ENCODE assay signal across 13 cellular contexts in genomic region chr11:68342459-68343158, GRCh38. TPM values are rescaled to one million over a fixed set of nuclear protein-coding genes. Genes with fewer than 3 reads are reported as not detected.
DNase-seq lines count a peak whose midpoint lies in the region; ATAC-seq and TF ChIP-seq lines count a peak whose summit lies in the region.
"Had no signal": no experiment of that assay in that cellular context is flagged by ENCODE, and none has a peak within 500 bp of the region (broad histone marks: within the 10 kb centered on the region; RNA-seq: fewer than 3 reads in every experiment).

No MANE protein-coding gene starts in this region.

- peak overlapping the region in 2 of 3 experiments; percentile 94 to 99; a peak in 4 of 7 replicates for H3K27ac Mint-ChIP-seq in H9
- H3K27ac Mint-ChIP-seq in activated naive CD4-positive, alpha-beta T cell treated with anti-CD3 and anti-CD28 coated beads, Interleukin-2, amount 10 ng/mL, durations not matched to agents 7 days and 5 days = no peak overlapping the region
- H3K27ac Mint-ChIP-seq: activated naive CD4-positive, alpha-beta T cell treated with anti-CD3 and anti-CD28 coated beads, Interleukin-2, amount 50 U/mL, for 24 hours had no signal

- H3K4me1 ChIP-seq in H9 (ENCODE audit: insufficient read depth, low read length) (peaks cover 2% of the 10 kb centered on the region; the same call in 1 of the 2 replicates), Panc1 (ENCODE audit: control insufficient read depth, insufficient read depth, low read length) (peaks cover 72% of the 10 kb centered on the region), iPS-20b (ENCODE audit: insufficient read depth, low read length) (peaks cover 13% of the 10 kb centered on the region)

- no peak overlapping the region for H4K91ac ChIP-seq in H9 (ENCODE audit: insufficient read length, low read depth, low read length)

- no peak overlapping the region for H3K4me3 Mint-ChIP-seq in H9
- H3K4me3 Mint-ChIP-seq in activated naive CD4-positive, alpha-beta T cell treated with anti-CD3 and anti-CD28 coated beads, Interleukin-2, amount 10 ng/mL, durations not matched to agents 7 days and 5 days = no peak overlapping the region
- H3K4me3 Mint-ChIP-seq: activated naive CD4-positive, alpha-beta T cell treated with anti-CD3 and anti-CD28 coated beads, Interleukin-2, amount 50 U/mL, for 24 hours had no signal

- no peak overlapping the region for H2AFZ ChIP-seq in H9 (ENCODE audit: low read length)

- no peaks in the 10 kb centered on the region for H3K9me3 ChIP-seq in H9 (ENCODE audit: control insufficient read depth, low read depth, low read length)
- H3K9me3 ChIP-seq in Panc1 (ENCODE audit: control insufficient read depth, insufficient read depth, low read depth, low read length) = no peaks in the 10 kb centered on the region
- no peaks in the 10 kb centered on the region for H3K9me3 ChIP-seq in iPS-20b (ENCODE audit: insufficient read depth, low read depth, low read length)
- H3K9me3 ChIP-seq: ovary had no signal

- no peak overlapping the region for H2BK20ac ChIP-seq in H9 (ENCODE audit: low read depth, low read length, poor library complexity, severe bottlenecking)

- no peak overlapping the region for H4K5ac ChIP-seq in H9 (ENCODE audit: insufficient read length, low read depth, low read length)

- no peak overlapping the region for H3K4ac ChIP-seq in H9 (ENCODE audit: low read depth, low read length)

- H3K9me3 Mint-ChIP-seq in H9 = 0 out of 5 replicates have a peak, but pooled peaks cover 0 to 4% of the 10 kb centered on the region in 2 experiments
- peaks cover 9% of the 10 kb centered on the region for H3K9me3 Mint-ChIP-seq in activated naive CD4-positive, alpha-beta T cell treated with anti-CD3 and anti-CD28 coated beads, Interleukin-2, amount 10 ng/mL, durations not matched to agents 7 days and 5 days
- H3K9me3 Mint-ChIP-seq: activated naive CD4-positive, alpha-beta T cell treated with anti-CD3 and anti-CD28 coated beads, Interleukin-2, amount 50 U/mL, for 24 hours had no signal

- H3K9ac ChIP-seq in H9 (ENCODE audit: extremely low read depth, insufficient read length, low read length) (no peak overlapping the region), iPS-20b (ENCODE audit: low read depth, low read length) (peak overlapping the region; percentile 51)

- peaks cover 2% of the 10 kb centered on the region; the same call in 1 of the 2 replicates for H3K79me2 ChIP-seq in H9 (ENCODE audit: insufficient read depth, low read length)

- H3K18ac ChIP-seq in H9 (ENCODE audit: insufficient read length, low read depth, low read length) = peak overlapping the region; percentile 63

- TF ChIP-seq CTCF in H9 (conservative IDR thresholded peaks at IDR 0.05) (no peak), Panc1 (IDR thresholded peaks at IDR 0.05) (no peak)

- in situ Hi-C loops in Panc1 (cut with HindIII; ENCODE audit: low pct_unique_long_range_greater_than_20kb, low sequenced_read_pairs) = no loop called here

- DNase-seq in H9 = peak; percentile 79
- no peak for DNase-seq in Panc1 (ENCODE audit: low read depth, low spot score)
- DNase-seq in activated naive CD4-positive, alpha-beta T cell treated with anti-CD3 and anti-CD28 coated beads, Interleukin-2, amount 10 ng/mL, durations not matched to agents 7 days and 5 days = no peak
- no peak for DNase-seq in globus pallidus (ENCODE audit: low spot score)
- no peak for DNase-seq in activated CD4-positive, alpha-beta T cell treated with anti-CD3 and anti-CD28 coated beads, Interleukin-2, amount 50 U/mL, for 48 hours
- DNase-seq in GOT3 (lab: John Stamatoyannopoulos, UW) = no peak
- DNase-seq: GDM1; NCI-H2171; ovary; stimulated activated naive CD4-positive, alpha-beta T cell treated with Interleukin-2 at 50 U/mL for 16 hours had no signal

- H3K36me3 ChIP-seq in Panc1 (ENCODE audit: control insufficient read depth, insufficient read depth, low read length) (no peaks in the 10 kb centered on the region), iPS-20b (ENCODE audit: insufficient read depth, low read depth, low read length) (no peaks in the 10 kb centered on the region)
- H3K36me3 ChIP-seq: ovary had no signal

- CTCF ChIA-PET in Panc1 (lab: Charles Lee) = interaction anchor here (0.6 to 1.2 kb wide), 3 partner anchors 10 to 29 kb away, joined by 3 read pairs; no protein-coding TSS in a partner anchor
- CTCF ChIA-PET in activated naive CD4-positive, alpha-beta T cell treated with anti-CD3 and anti-CD28 coated beads, Interleukin-2, amount 10 ng/mL, durations not matched to agents 7 days and 5 days (lab: Charles Lee) = interaction anchor here (1.1 to 1.6 kb wide), 2 partner anchors 41 to 44 kb away, joined by 3 to 5 read pairs; no protein-coding TSS in a partner anchor

- no peak overlapping the region for H3T11ph ChIP-seq in H9 (ENCODE audit: low read length)

- H3K4me3 ChIP-seq in Panc1 (ENCODE audit: low read depth in 2 of 2, low read length in 2 of 2) (peak overlapping the region in 1 of 2 experiments; percentile 27; a peak in 2 of 4 replicates), iPS-20b (ENCODE audit: low read length) (no peak overlapping the region), skin epidermis (no peak overlapping the region)
- H3K4me3 ChIP-seq: ovary had no signal

- H2BK120ac ChIP-seq in H9 (ENCODE audit: low read depth, low read length, poor library complexity, severe bottlenecking) = no peak overlapping the region

- H3K14ac ChIP-seq in H9 (ENCODE audit: insufficient read depth, low read length) = peak overlapping the region; percentile 62

- ATAC-seq in Panc1 = peak; percentile 56

- H3K27ac ChIP-seq in H9 (ENCODE audit: insufficient read length, low read depth, low read length) (no peak overlapping the region), Panc1 (ENCODE audit: low read length) (peak overlapping the region; percentile 95), iPS-20b (ENCODE audit: low read length) (no peak overlapping the region), skin epidermis (peak overlapping the region in 15 of 21 experiments; percentile 43 to 85 (median 70))

- no CpG with 5 or more reads among the region's 13 CpGs for WGBS in H9 (ENCODE audit: extremely low coverage, insufficient read length, low lambda C conversion rate)

- no peak overlapping the region for H2BK15ac ChIP-seq in H9 (ENCODE audit: low read depth, low read length)

- no peak overlapping the region for H3K4me2 ChIP-seq in H9 (ENCODE audit: insufficient read depth, insufficient read length, low read length)

- peaks cover 43 to 54% of the 10 kb centered on the region in 2 experiments for H3K4me1 Mint-ChIP-seq in H9
- H3K4me1 Mint-ChIP-seq in activated naive CD4-positive, alpha-beta T cell treated with anti-CD3 and anti-CD28 coated beads, Interleukin-2, amount 10 ng/mL, durations not matched to agents 7 days and 5 days = peaks cover 74% of the 10 kb centered on the region

- intact Hi-C loops in Panc1 (cut with micrococcal nuclease; ENCODE audit: unreplicated experiment) = no loop called here

- no peaks in the 10 kb centered on the region for H3K27me3 ChIP-seq in H9 (ENCODE audit: insufficient read depth, low read length)
- H3K27me3 ChIP-seq in Panc1 (ENCODE audit: control insufficient read depth, insufficient read depth, low read length) = no peaks in the 10 kb centered on the region
- no peaks in the 10 kb centered on the region for H3K27me3 ChIP-seq in iPS-20b (ENCODE audit: insufficient read depth, low read length)
- H3K27me3 ChIP-seq: ovary had no signal

- H3K27me3 Mint-ChIP-seq in H9 (ENCODE audit: low read depth) = no peaks in the 10 kb centered on the region
- no peaks in the 10 kb centered on the region for H3K27me3 Mint-ChIP-seq in activated naive CD4-positive, alpha-beta T cell treated with anti-CD3 and anti-CD28 coated beads, Interleukin-2, amount 10 ng/mL, durations not matched to agents 7 days and 5 days
- H3K27me3 Mint-ChIP-seq: activated naive CD4-positive, alpha-beta T cell treated with anti-CD3 and anti-CD28 coated beads, Interleukin-2, amount 50 U/mL, for 24 hours had no signal

- no TSS peak for BruUV-seq in Panc1 (replicated peaks; lab: Mats Ljungman, UMichigan)

- POLR2A ChIA-PET in Panc1 (lab: Charles Lee) = interaction anchor here (0.6 to 1.0 kb wide), 2 partner anchors 15 to 27 kb away, joined by 3 to 4 read pairs; no protein-coding TSS in a partner anchor

- no peak overlapping the region for H2AK5ac ChIP-seq in H9 (ENCODE audit: insufficient read length, low read length)

- H3K23ac ChIP-seq in H9 (ENCODE audit: insufficient read length, low read depth, low read length) = no peak overlapping the region

- no peaks in the 10 kb centered on the region for H3K79me1 ChIP-seq in H9 (ENCODE audit: insufficient read depth, low read depth, low read length, poor library complexity, severe bottlenecking)

- H2BK5ac ChIP-seq in H9 (ENCODE audit: insufficient read length, low read length) = no peak overlapping the region

- H3K36me3 Mint-ChIP-seq in H9 (ENCODE audit: insufficient read depth in 1 of 3, low read depth in 3 of 3) = peaks cover 7 to 11% (median 8%) of the 10 kb centered on the region in 3 experiments; a peak in 6 of 7 replicates
- peaks cover 14% of the 10 kb centered on the region for H3K36me3 Mint-ChIP-seq in activated naive CD4-positive, alpha-beta T cell treated with anti-CD3 and anti-CD28 coated beads, Interleukin-2, amount 10 ng/mL, durations not matched to agents 7 days and 5 days
- H3K36me3 Mint-ChIP-seq: activated naive CD4-positive, alpha-beta T cell treated with anti-CD3 and anti-CD28 coated beads, Interleukin-2, amount 50 U/mL, for 24 hours had no signal

- H4K20me1 ChIP-seq in H9 (ENCODE audit: control insufficient read depth, insufficient read depth, insufficient read length) = no peaks in the 10 kb centered on the region

- H3K56ac ChIP-seq in H9 (ENCODE audit: insufficient read length, low read depth, low read length) = no peak overlapping the region

- H4K8ac ChIP-seq in H9 (replicated peaks; ENCODE audit: insufficient read length, low read depth, low read length) = no peak overlapping the region

- H2BK12ac ChIP-seq in H9 (ENCODE audit: insufficient read length, low read depth, low read length) = no peak overlapping the region

- no peaks in the 10 kb centered on the region for H3K23me2 ChIP-seq in H9 (ENCODE audit: insufficient read length, low read depth, low read length, poor library complexity, severe bottlenecking)

RNA-seq across cellular contexts. Expression of gene LRP5, which starts 30.2 kb away (rescaled TPM):
- total RNA-seq in H9 (2021) (38.4 and 41.3 TPM in 2 replicates), Panc1 (2021; ENCODE audit: unreplicated experiment) (171 TPM)
- polyA plus RNA-seq in Panc1 (2012; ENCODE audit: insufficient read length) = 357 TPM

Comparison
In these comparisons a context has a peak if more than half of its experiments do, and no peak if none do; other contexts are left out.
1. H3K27ac ChIP-seq: peak in Panc1 (single experiment) and skin epidermis (15 of 21); none in H9 (single experiment) and iPS-20b (single experiment).